In the genomic region with DNA sequence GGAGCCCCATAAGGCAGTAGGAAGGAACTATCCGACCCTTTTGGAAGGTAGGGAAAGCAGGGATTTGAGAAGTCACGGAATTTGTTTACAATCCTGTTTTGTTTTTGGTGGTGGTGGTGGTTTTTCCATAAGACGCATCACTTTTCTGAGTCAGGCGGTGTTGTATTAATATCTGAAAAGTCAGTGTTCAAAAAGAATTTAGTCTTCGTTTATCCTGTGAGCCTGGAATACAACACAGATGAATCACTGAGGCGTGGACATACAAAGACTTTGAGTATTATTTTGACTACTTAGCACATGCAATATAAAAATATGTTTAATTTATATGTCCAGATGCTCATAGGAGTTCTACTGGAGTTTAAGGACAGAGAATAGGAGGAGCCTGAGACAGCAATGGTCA, we compare ENCODE assay signal across 8 cellular contexts. TPM values are rescaled to one million over a fixed set of nuclear protein-coding genes. Genes with fewer than 3 reads are reported as not detected.
DNase-seq lines count a peak whose midpoint lies in the region; ATAC-seq and TF ChIP-seq lines count a peak whose summit lies in the region.

No MANE protein-coding gene starts in this region.

- H3K4me1 Mint-ChIP-seq in HFFc6 (ENCODE audit: low read depth), result peaks cover 14% of the 10 kb centered on the region
- H3K4me1 Mint-ChIP-seq in central memory CD8-positive, alpha-beta T cell, result peaks cover 40% of the 10 kb centered on the region

- H3K36me3 ChIP-seq in ACC112 (ENCODE audit: insufficient read depth, low read length), result peaks cover 44% of the 10 kb centered on the region
- H3K36me3 ChIP-seq in muscle layer of duodenum (ENCODE audit: control insufficient read depth in 1 of 2, insufficient read depth in 2 of 2, low read length in 2 of 2), result peaks cover 25 to 36% of the 10 kb centered on the region in 2 donors

- H3K9me3 ChIP-seq in muscle layer of duodenum (ENCODE audit: control insufficient read depth in 1 of 2, low read length in 2 of 2), result peaks cover 22 to 25% of the 10 kb centered on the region in 2 donors

- no peak for DNase-seq in HFFc6
- no peak for DNase-seq in central memory CD8-positive, alpha-beta T cell (ENCODE audit: low spot score in 2 of 2)
- DNase-seq in stimulated activated CD4-positive, alpha-beta T cell treated with anti-CD3 and anti-CD28 coated beads, Interleukin-4, amount 100 ng/mL, for 1 hour, result no peak
- DNase-seq in NCI-H187 treated with DMSO at 0.1 percent for 48 hours (lab: John Stamatoyannopoulos, UW), result no peak

- H3K27me3 Mint-ChIP-seq in HFFc6 (ENCODE audit: insufficient read depth), result 0 out of 2 replicates have a peak, but pooled peaks cover 4% of the 10 kb centered on the region
- H3K27me3 Mint-ChIP-seq in central memory CD8-positive, alpha-beta T cell, result no peaks in the 10 kb centered on the region

- no peak for ATAC-seq in central memory CD8-positive, alpha-beta T cell (replicated peaks; ENCODE audit: extremely low read depth, poor library complexity, severe bottlenecking)
- no peak for ATAC-seq in GM19455 (IDR thresholded peaks at IDR 0.05; ENCODE audit: unreplicated experiment)
- no peak for ATAC-seq in GM21619 (IDR thresholded peaks at IDR 0.05; ENCODE audit: unreplicated experiment)

- H3K4me1 ChIP-seq in ACC112 (ENCODE audit: control insufficient read depth, insufficient read depth, low read length, unreplicated experiment) (peaks cover 8% of the 10 kb centered on the region), muscle layer of duodenum (ENCODE audit: control insufficient read depth in 1 of 2, insufficient read depth in 2 of 2, low read length in 2 of 2) (peaks cover 0 to 15% of the 10 kb centered on the region in 2 donors)

- H3K4me3 Mint-ChIP-seq in HFFc6, result peak overlapping the region; percentile 92
- H3K4me3 Mint-ChIP-seq in central memory CD8-positive, alpha-beta T cell, result peak overlapping the region; percentile 95

- no peak overlapping the region for H3K27ac Mint-ChIP-seq in HFFc6
- H3K27ac Mint-ChIP-seq in central memory CD8-positive, alpha-beta T cell (ENCODE audit: low read depth), result peak overlapping the region; percentile 88

- peaks cover 44% of the 10 kb centered on the region for H3K36me3 Mint-ChIP-seq in HFFc6 (ENCODE audit: low read depth)
- peaks cover 9% of the 10 kb centered on the region for H3K36me3 Mint-ChIP-seq in central memory CD8-positive, alpha-beta T cell (ENCODE audit: insufficient read depth)

- H3K4me3 ChIP-seq in ACC112 (ENCODE audit: low read depth, low read length) (peak overlapping the region; percentile 78), muscle layer of duodenum (ENCODE audit: low read depth in 1 of 2, low read length in 2 of 2) (peak overlapping the region; percentile 61 to 73)

- no peak for TF ChIP-seq CTCF in HFFc6 (IDR thresholded peaks at IDR 0.05)

- no peaks in the 10 kb centered on the region for H3K27me3 ChIP-seq in ACC112 (ENCODE audit: insufficient read depth, low read length)
- no peaks in the 10 kb centered on the region for H3K27me3 ChIP-seq in muscle layer of duodenum (ENCODE audit: low read depth, low read length)

- peaks cover 55% of the 10 kb centered on the region for H3K9me3 Mint-ChIP-seq in HFFc6
- H3K9me3 Mint-ChIP-seq in central memory CD8-positive, alpha-beta T cell, result peaks cover 24% of the 10 kb centered on the region

- H3K79me2 ChIP-seq in ACC112 (ENCODE audit: control insufficient read depth, insufficient read depth, low read length, unreplicated experiment), result no peaks in the 10 kb centered on the region

- H3K27ac ChIP-seq in ACC112 (ENCODE audit: low read depth, low read length) (peak overlapping the region; percentile 46; the same call in 1 of the 2 replicates), muscle layer of duodenum (ENCODE audit: low read length) (no peak overlapping the region)

- H2AFZ ChIP-seq in ACC112 (ENCODE audit: low read length, unreplicated experiment), result peak overlapping the region; percentile 95

RNA-seq across cellular contexts. Expression of gene ZNF892, which starts 0.8 kb away (rescaled TPM):
- total RNA-seq in HFFc6 (2021; fragmentation: NEBNext Ultra II Directional; extraction: Animal tissue kit (Norgen Biotek cat#: 25700)), result under 1 TPM; 0.43 to 0.87 (median 0.62) TPM

RNA-seq across cellular contexts. Expression of gene ZNF2, which starts 42.5 kb away (rescaled TPM):
- total RNA-seq in HFFc6 (2021; fragmentation: NEBNext Ultra II Directional; extraction: Animal tissue kit (Norgen Biotek cat#: 25700)), result 1 to 10 TPM; 3.8 to 5.0 (median 4.0) TPM

RNA-seq across cellular contexts. Expression of gene ZNF514, which starts 48.5 kb away (rescaled TPM):
- total RNA-seq in HFFc6 (2021; fragmentation: NEBNext Ultra II Directional; extraction: Animal tissue kit (Norgen Biotek cat#: 25700)), result 1 to 10 TPM; 6.3 to 8.2 (median 7.1) TPM
